18 cellular contexts compared by ENCODE assay signal in genomic region chr7:124761164-124761715, GRCh38. TPM values are rescaled to one million over a fixed set of nuclear protein-coding genes. Genes with fewer than 3 reads are reported as not detected.
"Had no signal": no experiment of that assay in that cellular context is flagged by ENCODE, and none has a peak within 500 bp of the region (broad histone marks: within the 10 kb centered on the region; RNA-seq: fewer than 3 reads in every experiment).

No MANE protein-coding gene starts in this region.

- H3K4me3 ChIP-seq: cardiac muscle cell, lung, tibial artery, uterus had no signal

- H3K27ac ChIP-seq: cardiac muscle cell, tibial artery, uterus had no signal

- H3K4me3 Mint-ChIP-seq: activated B cell treated with CpG ODN at 0.5 μM for 24 hours; activated CD4-positive, alpha-beta memory T cell treated with anti-CD3 and anti-CD28 coated beads, Interleukin-2, amount 10 ng/mL, durations not matched to agents 7 days and 5 days; activated CD8-positive, alpha-beta memory T cell treated with anti-CD3 and anti-CD28 coated beads, Interleukin-2, amount 10 ng/mL, durations not matched to agents 7 days and 5 days; activated naive CD8-positive, alpha-beta T cell; mesothelial cell of epicardium; stimulated activated effector memory CD8-positive, alpha-beta T cell treated with anti-CD3 and anti-CD28 coated beads, Interleukin-12 subunit alpha, Interleukin-12 subunit beta, amount 100 ng/mL, for 72 hours; T-helper 17 cell had no signal

- H3K9me3 ChIP-seq: tibial artery, uterus had no signal

- ATAC-seq: activated CD8-positive, alpha-beta memory T cell treated with anti-CD3 and anti-CD28 coated beads, Interleukin-2, amount 10 ng/mL, durations not matched to agents 7 days and 5 days; left colon; sciatic nerve; stimulated activated effector memory CD8-positive, alpha-beta T cell treated with anti-CD3 and anti-CD28 coated beads, Interleukin-12 subunit alpha, Interleukin-12 subunit beta, amount 100 ng/mL, for 72 hours; T-helper 17 cell had no signal

- DNase-seq: activated B cell treated with CpG ODN at 0.5 μM for 24 hours; activated CD4-positive, alpha-beta memory T cell treated with anti-CD3 and anti-CD28 coated beads, Interleukin-2, amount 10 ng/mL, durations not matched to agents 7 days and 5 days; activated CD4-positive, alpha-beta T cell treated with anti-CD3 and anti-CD28 coated beads for 4 hours; activated CD8-positive, alpha-beta memory T cell treated with anti-CD3 and anti-CD28 coated beads, Interleukin-2, amount 10 ng/mL, durations not matched to agents 7 days and 5 days; foreskin melanocyte; glutamatergic neuron; hippocampal formation; left colon; stimulated activated CD4-positive, alpha-beta T cell treated with anti-CD3 and anti-CD28 coated beads, Interleukin-4, amount 100 ng/mL, for 24 hours; T-helper 17 cell; tibial artery; uterus had no signal

- H3K9me3 Mint-ChIP-seq: activated B cell treated with CpG ODN at 0.5 μM for 24 hours; activated CD4-positive, alpha-beta memory T cell treated with anti-CD3 and anti-CD28 coated beads, Interleukin-2, amount 10 ng/mL, durations not matched to agents 7 days and 5 days; stimulated activated effector memory CD8-positive, alpha-beta T cell treated with anti-CD3 and anti-CD28 coated beads, Interleukin-12 subunit alpha, Interleukin-12 subunit beta, amount 100 ng/mL, for 72 hours had no signal

- H3K4me1 ChIP-seq: uterus had no signal

- H3K36me3 Mint-ChIP-seq: activated CD8-positive, alpha-beta memory T cell treated with anti-CD3 and anti-CD28 coated beads, Interleukin-2, amount 10 ng/mL, durations not matched to agents 7 days and 5 days; activated naive CD8-positive, alpha-beta T cell; stimulated activated effector memory CD8-positive, alpha-beta T cell treated with anti-CD3 and anti-CD28 coated beads, Interleukin-12 subunit alpha, Interleukin-12 subunit beta, amount 100 ng/mL, for 72 hours had no signal

- H3K36me3 ChIP-seq: cardiac muscle cell, tibial artery, uterus had no signal

- H3K27ac Mint-ChIP-seq: activated B cell treated with CpG ODN at 0.5 μM for 24 hours; activated CD4-positive, alpha-beta memory T cell treated with anti-CD3 and anti-CD28 coated beads, Interleukin-2, amount 10 ng/mL, durations not matched to agents 7 days and 5 days; activated CD8-positive, alpha-beta memory T cell treated with anti-CD3 and anti-CD28 coated beads, Interleukin-2, amount 10 ng/mL, durations not matched to agents 7 days and 5 days; activated naive CD8-positive, alpha-beta T cell; mesothelial cell of epicardium; stimulated activated effector memory CD8-positive, alpha-beta T cell treated with anti-CD3 and anti-CD28 coated beads, Interleukin-12 subunit alpha, Interleukin-12 subunit beta, amount 100 ng/mL, for 72 hours; T-helper 17 cell had no signal

- H3K27me3 ChIP-seq: uterus had no signal

RNA-seq across cellular contexts. Expression of gene GPR37, which starts 4.4 kb away (rescaled TPM):
- total RNA-seq: activated B cell treated with CpG ODN at 0.5 μM for 24 hours; activated CD4-positive, alpha-beta memory T cell treated with anti-CD3 and anti-CD28 coated beads, Interleukin-2, amount 10 ng/mL, durations not matched to agents 7 days and 5 days; activated CD8-positive, alpha-beta memory T cell treated with anti-CD3 and anti-CD28 coated beads, Interleukin-2, amount 10 ng/mL, durations not matched to agents 7 days and 5 days; T-helper 17 cell had no signal
